ENCODE assay signal across 9 cellular contexts in the genomic region with DNA sequence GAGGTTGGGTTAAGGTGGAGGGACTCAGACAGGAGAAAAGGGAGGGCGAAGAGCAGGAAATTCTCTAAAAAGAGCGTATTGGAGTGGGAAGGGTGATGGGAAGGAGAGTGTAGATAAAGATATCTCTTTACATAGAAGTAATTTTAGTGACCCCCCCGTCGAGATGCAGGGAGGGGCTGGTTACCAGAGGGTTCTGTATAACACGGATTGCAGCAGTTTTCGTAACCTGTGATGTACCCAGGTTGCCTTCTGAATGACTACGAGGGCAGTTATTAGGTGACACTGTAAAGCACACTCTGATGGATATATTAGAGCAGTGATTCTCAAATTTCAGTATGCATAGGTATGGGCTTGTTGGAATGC. TPM values are rescaled to one million over a fixed set of nuclear protein-coding genes. Genes with fewer than 3 reads are reported as not detected.
DNase-seq lines count a peak whose midpoint lies in the region; ATAC-seq and TF ChIP-seq lines count a peak whose summit lies in the region.
"Had no signal": no experiment of that assay in that cellular context is flagged by ENCODE, and none has a peak within 500 bp of the region (broad histone marks: within the 10 kb centered on the region; RNA-seq: fewer than 3 reads in every experiment).

No MANE protein-coding gene starts in this region.

- no peak for DNase-seq in right atrium auricular region (ENCODE audit: low spot score)
- no peak for DNase-seq in Right ventricle myocardium superior
- no peak for DNase-seq in astrocyte of the spinal cord (ENCODE audit: low read depth, low spot score)
- no peak for DNase-seq in cerebellar nuclear complex (lab: John Stamatoyannopoulos, UW)
- no peak for DNase-seq in NCI-H2171 (lab: John Stamatoyannopoulos, UW)
- no peak for DNase-seq in pons (ENCODE audit: low spot score)

- ATAC-seq in Right ventricle myocardium superior (ENCODE audit: poor library complexity), result no peak
- no peak for ATAC-seq in HG03280 (IDR thresholded peaks at IDR 0.05; ENCODE audit: unreplicated experiment)

- intact Hi-C loops in Right ventricle myocardium superior (cut with DNase I), result no loop called here

- H3K27me3 ChIP-seq in right atrium auricular region, result no peaks in the 10 kb centered on the region

- TF ChIP-seq CTCF in right atrium auricular region (IDR thresholded peaks at IDR 0.05), result no peak
- no peak for TF ChIP-seq CTCF in astrocyte of the spinal cord (IDR thresholded peaks at IDR 0.05; ENCODE audit: low read depth, low read length)

- H3K4me1 ChIP-seq in right atrium auricular region, result peaks cover 0 to 7% of the 10 kb centered on the region in 2 donors
- H3K4me1 ChIP-seq in mesodermal cell (ENCODE audit: control insufficient read depth, insufficient read depth, low read length, poor library complexity, severe bottlenecking), result no peaks in the 10 kb centered on the region

- H3K27ac ChIP-seq in right atrium auricular region, result peak overlapping the region; percentile 82 to 88
- H3K27ac ChIP-seq in mesodermal cell (ENCODE audit: low read depth, low read length, severe bottlenecking), result peak overlapping the region; percentile 13

- in situ Hi-C loops in astrocyte of the spinal cord (cut with HindIII; ENCODE audit: low sequenced_read_pairs), result no loop called here

- peak overlapping the region; percentile 65 to 73 for H3K4me3 ChIP-seq in right atrium auricular region
- H3K4me3 ChIP-seq in astrocyte of the spinal cord (ENCODE audit: low read depth, low read length), result peak overlapping the region; percentile 92
- H3K4me3 ChIP-seq in mesodermal cell (ENCODE audit: extremely low read depth, insufficient read depth, low read length, poor library complexity, severe bottlenecking), result peak overlapping the region; percentile 68

- no peaks in the 10 kb centered on the region for H3K36me3 ChIP-seq in right atrium auricular region
- no peaks in the 10 kb centered on the region for H3K36me3 ChIP-seq in mesodermal cell (ENCODE audit: control insufficient read depth, insufficient read depth, low read length)

- whole genome bisulfite sequencing in mesodermal cell (ENCODE audit: insufficient coverage in 2 of 2), 2 experiments, result 15 to 17% methylated on average over 6 to 7 of the region's 7 CpGs

- H3K9me3 ChIP-seq in right atrium auricular region (no peaks in the 10 kb centered on the region), mesodermal cell (ENCODE audit: control insufficient read depth, low read length) (no peaks in the 10 kb centered on the region)

RNA-seq across cellular contexts. Expression of a gene that starts 0.4 kb away (rescaled TPM):
- total RNA-seq in right atrium auricular region (1 to 10 TPM; 5.7 to 7.8 TPM), Right ventricle myocardium superior (11.5 TPM)
- polyA plus RNA-seq in mesodermal cell (2013, experiment 1 of 2), result 9.7 TPM
- 10.6 TPM for polyA plus RNA-seq in mesodermal cell (2013, experiment 2 of 2)

RNA-seq across cellular contexts. Expression of a gene that starts 32.9 kb away (rescaled TPM):
- total RNA-seq in right atrium auricular region (not detected), Right ventricle myocardium superior (not detected)
- not detected for polyA plus RNA-seq in mesodermal cell (2013, experiment 1 of 2)
- not detected for polyA plus RNA-seq in mesodermal cell (2013, experiment 2 of 2)
- total RNA-seq: activated CD8-positive, alpha-beta memory T cell treated with anti-CD3 and anti-CD28 coated beads for 36 hours had no signal

RNA-seq across cellular contexts. Expression of a gene that starts 53.6 kb away (rescaled TPM):
- total RNA-seq in right atrium auricular region (under 1 TPM; 0.52 to 0.63 TPM), Right ventricle myocardium superior (0.62 TPM)
- polyA plus RNA-seq in mesodermal cell (2013, experiment 1 of 2), result 0.26 TPM
- 0.61 TPM for polyA plus RNA-seq in mesodermal cell (2013, experiment 2 of 2)
